Comparison of ENCODE assay signal across 8 cellular contexts in genomic region chr11:128501576-128502549, GRCh38.
DNase-seq lines count a peak whose midpoint lies in the region; ATAC-seq and TF ChIP-seq lines count a peak whose summit lies in the region.

No MANE protein-coding gene starts in this region.

- H3K79me2 ChIP-seq in mammary epithelial cell (ENCODE audit: insufficient read depth, low read length), result peaks cover 100% of the 10 kb centered on the region

- peak; percentile 8 for DNase-seq in activated naive CD4-positive, alpha-beta T cell treated with anti-CD3 and anti-CD28 coated beads for 36 hours
- no peak for DNase-seq in activated naive CD4-positive, alpha-beta T cell treated with Interleukin-2 at 50 U/mL for 16 hours
- DNase-seq in mammary epithelial cell (no peak), lung microvascular endothelial cell (ENCODE audit: low read depth in 2 of 2) (peak; percentile 66 to 97), upper lobe of right lung (no peak), GOT3 (lab: John Stamatoyannopoulos, UW) (no peak), NCI-H1436 (lab: John Stamatoyannopoulos, UW) (no peak)

- TF ChIP-seq CTCF in mammary epithelial cell (conservative IDR thresholded peaks at IDR 0.05 in 1 of 2, IDR thresholded peaks at IDR 0.05 in 1 of 2; ENCODE audit: extremely low read depth in 1 of 2, insufficient read depth in 1 of 2, low read depth in 1 of 2, low read length in 2 of 2) (no peak), upper lobe of right lung (IDR thresholded peaks at IDR 0.05) (no peak)

- H4K20me1 ChIP-seq in mammary epithelial cell (ENCODE audit: insufficient read depth, low read length), result no peaks in the 10 kb centered on the region

- peak overlapping the region; percentile 62 for H3K9ac ChIP-seq in mammary epithelial cell (ENCODE audit: insufficient read depth, low read length)

- dilution Hi-C loops in mammary epithelial cell (cut with HindIII; ENCODE audit: low sequenced_read_pairs), result loop anchor here (5.0 kb wide), 1 partner anchor 35 kb away; no protein-coding TSS in a partner anchor

- H3K36me3 ChIP-seq in mammary epithelial cell (ENCODE audit: insufficient read depth, low read length) (peaks cover 4% of the 10 kb centered on the region), upper lobe of right lung (peaks cover 4% of the 10 kb centered on the region)

- H3K27ac ChIP-seq in mammary epithelial cell (ENCODE audit: insufficient read depth, low read depth, low read length) (peak overlapping the region; percentile 92), upper lobe of right lung (peak overlapping the region; percentile 24)

- H3K27ac Mint-ChIP-seq in activated naive CD4-positive, alpha-beta T cell treated with anti-CD3 and anti-CD28 coated beads for 36 hours, result peak overlapping the region; percentile 97

- no peak overlapping the region for H2AFZ ChIP-seq in mammary epithelial cell (ENCODE audit: low read depth, low read length)

- H3K27me3 ChIP-seq in mammary epithelial cell (ENCODE audit: insufficient read depth, low read length) (no peaks in the 10 kb centered on the region), upper lobe of right lung (no peaks in the 10 kb centered on the region)

- intact Hi-C loops in activated naive CD4-positive, alpha-beta T cell treated with anti-CD3 and anti-CD28 coated beads for 36 hours (cut with micrococcal nuclease), result loop anchor here (1.0 to 2.0 kb wide), 2 partner anchors 8 to 85 kb away; no protein-coding TSS in a partner anchor
- intact Hi-C loops in mammary epithelial cell (cut with micrococcal nuclease), result no loop called here
- intact Hi-C loops in upper lobe of right lung (cut with DNase I), result no loop called here

- H3K9me3 ChIP-seq in mammary epithelial cell (replicated peaks; ENCODE audit: insufficient read depth, low read length) (no peaks in the 10 kb centered on the region), upper lobe of right lung (no peaks in the 10 kb centered on the region)

- no peaks in the 10 kb centered on the region for H3K27me3 Mint-ChIP-seq in activated naive CD4-positive, alpha-beta T cell treated with anti-CD3 and anti-CD28 coated beads for 36 hours (ENCODE audit: low read depth)

- H3K4me3 Mint-ChIP-seq in activated naive CD4-positive, alpha-beta T cell treated with anti-CD3 and anti-CD28 coated beads for 36 hours, result peak overlapping the region; percentile 78

- TSS peak; percentile 11 for BruUV-seq in mammary epithelial cell (replicated peaks; lab: Mats Ljungman, UMichigan)

- in situ Hi-C loops in mammary epithelial cell (cut with MboI; ENCODE audit: low sequenced_read_pairs in 2 of 2), result loop anchor here in 1 of 2 donors (25.0 kb wide), 2 partner anchors 110 to 465 kb away; no protein-coding TSS in a partner anchor

- H3K9me3 Mint-ChIP-seq in activated naive CD4-positive, alpha-beta T cell treated with anti-CD3 and anti-CD28 coated beads for 36 hours, result no peaks in the 10 kb centered on the region

- H3K4me1 Mint-ChIP-seq in activated naive CD4-positive, alpha-beta T cell treated with anti-CD3 and anti-CD28 coated beads for 36 hours (ENCODE audit: low read depth), result peaks cover 96% of the 10 kb centered on the region

- H3K4me1 ChIP-seq in mammary epithelial cell (ENCODE audit: insufficient read depth, low read length) (peaks cover 87% of the 10 kb centered on the region), upper lobe of right lung (peaks cover 100% of the 10 kb centered on the region)

- H3K4me2 ChIP-seq in mammary epithelial cell (ENCODE audit: insufficient read depth, low read depth, low read length), result peak overlapping the region; percentile 67

- ATAC-seq in upper lobe of right lung, result peak; percentile 56
- no peak for ATAC-seq in GM18867 (IDR thresholded peaks at IDR 0.05; ENCODE audit: unreplicated experiment)

- CTCF ChIA-PET in activated naive CD4-positive, alpha-beta T cell treated with anti-CD3 and anti-CD28 coated beads for 36 hours (lab: Charles Lee), result interaction anchor here (0.7 to 8.0 kb wide), 11 partner anchors 10 to 158 kb away, joined by 3 to 69 read pairs (median 5); no protein-coding TSS in a partner anchor
- CTCF ChIA-PET in mammary epithelial cell (lab: Charles Lee; ENCODE audit: low non-redundant PET), result interaction anchor here (0.6 kb wide), 1 partner anchor 16 kb away, joined by 4 read pairs; no protein-coding TSS in a partner anchor

- H3K4me3 ChIP-seq in mammary epithelial cell (replicated peaks in 1 of 3; ENCODE audit: insufficient read depth in 1 of 3, low read depth in 2 of 3, low read length in 3 of 3) (no peak overlapping the region), upper lobe of right lung (no peak overlapping the region)

- H3K36me3 Mint-ChIP-seq in activated naive CD4-positive, alpha-beta T cell treated with anti-CD3 and anti-CD28 coated beads for 36 hours (ENCODE audit: low read depth), result peaks cover 69% of the 10 kb centered on the region

- 86% methylated on average over 4 of the region's 5 CpGs for WGBS in mammary epithelial cell (ENCODE audit: low coverage, missing lambda C conversion rate)

Comparison
In these comparisons a context has a peak if more than half of its experiments do, and no peak if none do; other contexts are left out.
1. DNase-seq: peak in activated naive CD4-positive, alpha-beta T cell treated with anti-CD3 and anti-CD28 coated beads for 36 hours (single experiment) and lung microvascular endothelial cell (2 of 2); none in activated naive CD4-positive, alpha-beta T cell treated with Interleukin-2 at 50 U/mL for 16 hours (single experiment), mammary epithelial cell (single experiment), upper lobe of right lung (single experiment), GOT3 (single experiment) and NCI-H1436 (single experiment).